ENCODE assay signal across 8 cellular contexts in genomic region chr4:128191115-128191897, GRCh38.
DNase-seq lines count a peak whose midpoint lies in the region; ATAC-seq and TF ChIP-seq lines count a peak whose summit lies in the region.

No MANE protein-coding gene starts in this region.

- H3K9me3 Mint-ChIP-seq in naive thymus-derived CD8-positive, alpha-beta T cell = no peaks in the 10 kb centered on the region

- DNase-seq in DMS 273 (lab: John Stamatoyannopoulos, UW; ENCODE audit: unreplicated experiment) = peak; percentile 83
- DNase-seq in HK-2 (ENCODE audit: unreplicated experiment) = peak; percentile 60
- DNase-seq in NOMO-1 treated with DMSO at 0.1 percent for 48 hours (lab: John Stamatoyannopoulos, UW; ENCODE audit: unreplicated experiment) = peak; percentile 58
- DNase-seq in activated CD8-positive, alpha-beta memory T cell treated with anti-CD3 and anti-CD28 coated beads, Interleukin-2, amount 50 U/mL, for 4 hours = peak; percentile 69
- peak; percentile 76 to 87 for DNase-seq in erythroblast (lab: John Stamatoyannopoulos, UW)
- peak; percentile 35 to 83 (median 66) for DNase-seq in naive thymus-derived CD8-positive, alpha-beta T cell
- peak; percentile 16 to 58 (median 56) for DNase-seq in stimulated activated naive CD4-positive, alpha-beta T cell (lab: John Stamatoyannopoulos, UW)

- H3K4me3 Mint-ChIP-seq in naive thymus-derived CD8-positive, alpha-beta T cell = no peak overlapping the region

- POLR2A ChIA-PET in naive thymus-derived CD8-positive, alpha-beta T cell (lab: Charles Lee) = no interaction called here

- H3K4me1 Mint-ChIP-seq in naive thymus-derived CD8-positive, alpha-beta T cell = peaks cover 3 to 7% (median 5%) of the 10 kb centered on the region in 4 donors

- no peaks in the 10 kb centered on the region for H3K27me3 Mint-ChIP-seq in naive thymus-derived CD8-positive, alpha-beta T cell

- ATAC-seq in GM21360 (IDR thresholded peaks at IDR 0.05; ENCODE audit: unreplicated experiment) = peak; percentile 98
- ATAC-seq in naive thymus-derived CD8-positive, alpha-beta T cell = peak; percentile 96 to 99

- H3K36me3 Mint-ChIP-seq in naive thymus-derived CD8-positive, alpha-beta T cell = peaks cover 0 to 9% (median 2%) of the 10 kb centered on the region in 3 donors

- peak overlapping the region in 1 of 10 donors; percentile 51 for H3K27ac Mint-ChIP-seq in naive thymus-derived CD8-positive, alpha-beta T cell

- no peak for TF ChIP-seq POLR2A in erythroblast (IDR thresholded peaks at IDR 0.05; ENCODE audit: low read length)

Comparison
In these comparisons a context has a peak if more than half of its experiments do, and no peak if none do; other contexts are left out.
1. Peak in every context shown above with its lines: DNase-seq and ATAC-seq.